ENCODE assay signal across 1 cellular context in genomic region chr1:51976831-51977602, GRCh38.
TF ChIP-seq lines count a peak whose summit lies in the region.

No MANE protein-coding gene starts in this region.

TF ChIP-seq in HepG2, 621 proteins besides CTCF, POLR2A, EP300 and RAD21 (continued from another document and continues in another):
- TF ChIP-seq AHDC1 (CRISPR knock-in tag; IDR thresholded peaks at IDR 0.05; ENCODE audit: borderline replicate concordance) (peak; percentile 73; the same call in 1 of the 2 replicates), ASH2L (IDR thresholded peaks at IDR 0.05; ENCODE audit: insufficient read length, low read depth, low read length) (no peak), FLYWCH1 (CRISPR knock-in tag; IDR thresholded peaks at IDR 0.05) (no peak), LCORL (IDR thresholded peaks at IDR 0.05) (no peak; the same call in 1 of the 2 replicates), LCORL (CRISPR knock-in tag; IDR thresholded peaks at IDR 0.05) (peak; percentile 52; the same call in 1 of the 2 replicates), SAP130 (CRISPR knock-in tag; IDR thresholded peaks at IDR 0.05; ENCODE audit: low read depth) (peak; percentile 70), ZNF776 (CRISPR knock-in tag; IDR thresholded peaks at IDR 0.05) (no peak), HDAC1 (CRISPR knock-in tag; IDR thresholded peaks at IDR 0.05) (peak; percentile 50; the same call in 1 of the 2 replicates), JDP2 (CRISPR knock-in tag; IDR thresholded peaks at IDR 0.05; ENCODE audit: borderline replicate concordance) (no peak), JUNB (CRISPR knock-in tag; IDR thresholded peaks at IDR 0.05; ENCODE audit: borderline replicate concordance) (peak; percentile 90; the same call in 1 of the 2 replicates), ZNF770 (CRISPR knock-in tag; IDR thresholded peaks at IDR 0.05) (no peak), IRF2 (CRISPR knock-in tag; IDR thresholded peaks at IDR 0.05) (no peak), FOXA1 (IDR thresholded peaks at IDR 0.05) (no peak), FOXA1 (CRISPR knock-in tag; IDR thresholded peaks at IDR 0.05) (peak; percentile 77), ZNF7 (CRISPR knock-in tag; IDR thresholded peaks at IDR 0.05) (0 out of 2 replicates have a peak, but pooled peaks have one; percentile 14), ZNF710 (CRISPR knock-in tag; IDR thresholded peaks at IDR 0.05; ENCODE audit: borderline replicate concordance) (peak; percentile 64; the same call in 1 of the 2 replicates), SIN3B (IDR thresholded peaks at IDR 0.05; ENCODE audit: low read length) (no peak), ZNF501 (CRISPR knock-in tag; IDR thresholded peaks at IDR 0.05) (peak; percentile 48; the same call in 1 of the 2 replicates), HBP1 (CRISPR knock-in tag; IDR thresholded peaks at IDR 0.05; ENCODE audit: low read depth) (no peak), PAX8 (CRISPR knock-in tag; IDR thresholded peaks at IDR 0.05; ENCODE audit: borderline replicate concordance) (no peak), ARHGAP35 (CRISPR knock-in tag; IDR thresholded peaks at IDR 0.05; ENCODE audit: borderline replicate concordance) (no peak), SP4 (CRISPR knock-in tag; IDR thresholded peaks at IDR 0.05) (no peak), ZBTB7B (CRISPR knock-in tag; IDR thresholded peaks at IDR 0.05) (0 out of 2 replicates have a peak, but pooled peaks have one; percentile 34), HHEX (CRISPR knock-in tag; IDR thresholded peaks at IDR 0.05) (peak; percentile 81; the same call in 1 of the 2 replicates), GATAD2A (CRISPR knock-in tag; IDR thresholded peaks at IDR 0.05) (peak; percentile 91), ARID2 (CRISPR knock-in tag; IDR thresholded peaks at IDR 0.05; ENCODE audit: borderline replicate concordance) (no peak), FOXA3 (CRISPR knock-in tag; IDR thresholded peaks at IDR 0.05) (peak; percentile 95), ZNF34 (CRISPR knock-in tag; IDR thresholded peaks at IDR 0.05; ENCODE audit: borderline replicate concordance) (no peak), ZBTB20 (CRISPR knock-in tag; IDR thresholded peaks at IDR 0.05; ENCODE audit: borderline replicate concordance, low read depth) (no peak), PPARG (CRISPR knock-in tag; conservative IDR thresholded peaks at IDR 0.05) (peak; percentile 66; the same call in 1 of the 2 replicates), ZNF644 (CRISPR knock-in tag; IDR thresholded peaks at IDR 0.05; ENCODE audit: low read depth) (peak; percentile 64), ZNF503 (CRISPR knock-in tag; IDR thresholded peaks at IDR 0.05) (peak; percentile 90; the same call in 1 of the 2 replicates), ZNF558 (CRISPR knock-in tag; IDR thresholded peaks at IDR 0.05; ENCODE audit: borderline replicate concordance) (no peak), NFE2L1 (CRISPR knock-in tag; IDR thresholded peaks at IDR 0.05; ENCODE audit: borderline replicate concordance) (no peak), ZNF496 (CRISPR knock-in tag; IDR thresholded peaks at IDR 0.05; ENCODE audit: insufficient replicate concordance) (no peak), FOXK1 (CRISPR knock-in tag; IDR thresholded peaks at IDR 0.05; ENCODE audit: borderline replicate concordance, low read depth) (peak; percentile 67; the same call in 1 of the 2 replicates), ZNF205 (CRISPR knock-in tag; IDR thresholded peaks at IDR 0.05) (0 out of 2 replicates have a peak, but pooled peaks have one; percentile 64), HIVEP1 (CRISPR knock-in tag; IDR thresholded peaks at IDR 0.05) (0 out of 2 replicates have a peak, but pooled peaks have one; percentile 35), SP5 (CRISPR knock-in tag; IDR thresholded peaks at IDR 0.05; ENCODE audit: borderline replicate concordance, low read depth) (peak; percentile 97), CEBPG (CRISPR knock-in tag; IDR thresholded peaks at IDR 0.05) (no peak), ZNF879 (CRISPR knock-in tag; IDR thresholded peaks at IDR 0.05) (no peak), SALL1 (CRISPR knock-in tag; IDR thresholded peaks at IDR 0.05) (peak; percentile 74), ONECUT2 (CRISPR knock-in tag; IDR thresholded peaks at IDR 0.05) (peak; percentile 83), PHF21A (CRISPR knock-in tag; IDR thresholded peaks at IDR 0.05) (peak; percentile 45; the same call in 1 of the 2 replicates)
- TF ChIP-seq, protein P1, sequence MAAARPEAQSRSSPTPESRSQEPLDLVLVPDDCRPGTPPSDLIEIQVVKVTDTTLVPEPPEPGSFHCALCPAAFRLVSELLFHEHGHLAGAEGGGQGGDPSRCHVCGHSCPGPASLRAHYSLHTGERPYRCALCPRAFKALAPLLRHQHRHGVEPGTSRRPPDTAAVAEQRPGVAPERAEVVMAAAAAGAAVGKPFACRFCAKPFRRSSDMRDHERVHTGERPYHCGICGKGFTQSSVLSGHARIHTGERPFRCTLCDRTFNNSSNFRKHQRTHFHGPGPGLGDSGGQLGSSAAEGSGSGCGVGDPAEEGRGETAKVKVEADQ (CRISPR knock-in tag; IDR thresholded peaks at IDR 0.05; ENCODE audit: borderline replicate concordance): no peak
- TF ChIP-seq, protein P2, sequence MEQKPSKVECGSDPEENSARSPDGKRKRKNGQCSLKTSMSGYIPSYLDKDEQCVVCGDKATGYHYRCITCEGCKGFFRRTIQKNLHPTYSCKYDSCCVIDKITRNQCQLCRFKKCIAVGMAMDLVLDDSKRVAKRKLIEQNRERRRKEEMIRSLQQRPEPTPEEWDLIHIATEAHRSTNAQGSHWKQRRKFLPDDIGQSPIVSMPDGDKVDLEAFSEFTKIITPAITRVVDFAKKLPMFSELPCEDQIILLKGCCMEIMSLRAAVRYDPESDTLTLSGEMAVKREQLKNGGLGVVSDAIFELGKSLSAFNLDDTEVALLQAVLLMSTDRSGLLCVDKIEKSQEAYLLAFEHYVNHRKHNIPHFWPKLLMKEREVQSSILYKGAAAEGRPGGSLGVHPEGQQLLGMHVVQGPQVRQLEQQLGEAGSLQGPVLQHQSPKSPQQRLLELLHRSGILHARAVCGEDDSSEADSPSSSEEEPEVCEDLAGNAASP (CRISPR knock-in tag; IDR thresholded peaks at IDR 0.05; ENCODE audit: borderline replicate concordance): 0 out of 2 replicates have a peak, but pooled peaks have one; percentile 21
- TF ChIP-seq, protein P3, sequence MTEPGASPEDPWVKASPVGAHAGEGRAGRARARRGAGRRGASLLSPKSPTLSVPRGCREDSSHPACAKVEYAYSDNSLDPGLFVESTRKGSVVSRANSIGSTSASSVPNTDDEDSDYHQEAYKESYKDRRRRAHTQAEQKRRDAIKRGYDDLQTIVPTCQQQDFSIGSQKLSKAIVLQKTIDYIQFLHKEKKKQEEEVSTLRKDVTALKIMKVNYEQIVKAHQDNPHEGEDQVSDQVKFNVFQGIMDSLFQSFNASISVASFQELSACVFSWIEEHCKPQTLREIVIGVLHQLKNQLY (CRISPR knock-in tag; IDR thresholded peaks at IDR 0.05): peak; percentile 67
- TF ChIP-seq, protein P4, sequence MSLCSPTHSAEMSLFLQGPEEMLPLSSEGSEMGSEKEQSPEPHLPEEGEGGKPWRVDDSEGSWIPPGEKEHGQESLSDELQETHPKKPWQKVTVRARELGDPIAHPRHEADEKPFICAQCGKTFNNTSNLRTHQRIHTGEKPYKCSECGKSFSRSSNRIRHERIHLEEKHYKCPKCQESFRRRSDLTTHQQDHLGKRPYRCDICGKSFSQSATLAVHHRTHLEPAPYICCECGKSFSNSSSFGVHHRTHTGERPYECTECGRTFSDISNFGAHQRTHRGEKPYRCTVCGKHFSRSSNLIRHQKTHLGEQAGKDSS (CRISPR knock-in tag; IDR thresholded peaks at IDR 0.05; ENCODE audit: borderline replicate concordance, low read depth): peak; percentile 96
